1 cellular context compared by ENCODE assay signal in the genomic region with DNA sequence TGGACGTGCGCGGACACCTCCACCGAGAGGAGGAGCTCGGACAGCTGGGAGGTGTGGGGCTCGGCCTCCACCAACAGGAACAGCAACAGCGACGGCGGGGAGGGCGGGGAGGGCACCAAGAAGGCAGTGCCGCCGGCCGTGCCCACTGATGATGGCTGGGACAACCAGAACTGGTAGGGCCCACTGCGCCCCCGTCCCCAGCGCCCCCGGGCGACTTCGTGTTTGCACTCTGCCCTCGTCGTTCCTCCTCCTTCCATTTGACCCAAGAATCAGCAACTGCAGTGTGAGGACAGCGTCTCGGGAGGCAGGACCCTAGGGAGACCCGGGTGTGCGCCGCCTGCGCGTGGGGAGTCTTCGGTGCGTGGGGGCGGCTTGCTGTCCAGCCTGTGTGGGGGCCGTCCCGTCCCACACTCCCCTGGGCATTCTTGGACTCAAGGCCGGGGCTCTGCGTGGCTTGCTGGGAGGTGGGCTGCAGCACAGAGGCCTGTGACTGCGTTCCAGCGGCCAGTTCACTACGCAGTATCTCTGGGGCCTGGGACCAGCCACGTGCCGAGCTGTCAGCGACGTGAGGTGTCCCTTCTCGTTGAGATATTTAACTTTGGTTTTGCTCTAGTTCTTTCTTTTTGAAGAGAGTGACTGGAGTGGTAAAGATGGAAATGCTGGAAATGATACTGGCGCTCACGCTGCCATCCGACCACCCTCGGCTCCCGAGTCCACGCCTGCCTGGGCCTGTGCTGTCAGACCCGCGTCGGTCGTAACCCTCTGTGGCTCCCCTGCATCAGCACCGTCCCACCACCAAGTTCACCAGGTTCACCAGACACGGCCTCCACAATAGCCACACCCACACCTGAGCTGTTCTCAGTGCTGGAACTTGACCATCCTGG.
TF ChIP-seq lines count a peak whose summit lies in the region.

No MANE protein-coding gene starts in this region.

TF ChIP-seq in GM12878, 131 proteins besides CTCF, POLR2A, EP300 and RAD21:
- no peak for TF ChIP-seq SPI1 (IDR thresholded peaks at IDR 0.05; ENCODE audit: borderline replicate concordance, insufficient read depth, low read depth, low read length)
- TF ChIP-seq HDAC6 (IDR thresholded peaks at IDR 0.05; ENCODE audit: unreplicated experiment), result no peak
- TF ChIP-seq WRNIP1 (IDR thresholded peaks at IDR 0.05; ENCODE audit: borderline replicate concordance, low read depth, low read length), result no peak
- no peak for TF ChIP-seq BACH1 (IDR thresholded peaks at IDR 0.05; ENCODE audit: borderline replicate concordance)
